Comparison of ENCODE assay signal across 27 cellular contexts in genomic region chr1:173162601-173163000, GRCh38.
"Had no signal": no experiment of that assay in that cellular context is flagged by ENCODE, and none has a peak within 500 bp of the region (broad histone marks: within the 10 kb centered on the region; RNA-seq: fewer than 3 reads in every experiment).

No MANE protein-coding gene starts in this region.

- H3K4me1 ChIP-seq: SJCRH30 had no signal

- H3K36me3 ChIP-seq: brain microvascular endothelial cell, SJCRH30, WERI-Rb-1 had no signal

- H3K4me3 ChIP-seq: SJCRH30, SK-N-MC had no signal

- H3K9me3 ChIP-seq: SJCRH30 had no signal

- DNase-seq: activated CD4-positive, alpha-beta memory T cell treated with anti-CD3 and anti-CD28 coated beads, Interleukin-2, amount 10 ng/mL, durations not matched to agents 7 days and 5 days; activated CD4-positive, alpha-beta T cell treated with anti-CD3 and anti-CD28 coated beads for 1 hour; activated CD4-positive, alpha-beta T cell treated with anti-CD3 and anti-CD28 coated beads for 48 hours; activated CD4-positive, CD25-positive, alpha-beta regulatory T cell; activated effector memory CD4-positive, alpha-beta T cell treated with anti-CD3 and anti-CD28 coated beads, Interleukin-2, amount 50 U/mL, for 16 hours; activated naive CD4-positive, alpha-beta T cell; activated naive CD4-positive, alpha-beta T cell treated with anti-CD3 and anti-CD28 coated beads, Interleukin-2, amount 50 U/mL, for 16 hours; activated naive CD8-positive, alpha-beta T cell treated with anti-CD3 and anti-CD28 coated beads for 36 hours; activated T-cell treated with anti-CD3 and anti-CD28 coated beads, Interleukin-2, amount 50 U/mL, for 1 hour; activated T-cell treated with anti-CD3 and anti-CD28 coated beads, Interleukin-2, amount 50 U/mL, for 72 hours; aorta; brain microvascular endothelial cell; Karpas-422; KBM-7; NCI-H1105; NCI-H1417 treated with DMSO at 0.1 percent for 48 hours; NCI-H187 treated with DMSO at 0.1 percent for 48 hours; NCI-H2081; NCI-H510A; NCI-H526; NCI-H748 treated with DMSO at 0.1 percent for 48 hours; NK-92 treated with Interleukin-12 subunit alpha and Interleukin-12 subunit beta, amount 100 ng/mL, for 24 hours; SHP77; SJCRH30; T1000; WERI-Rb-1 had no signal

- H3K27ac ChIP-seq: brain microvascular endothelial cell, SJCRH30, SK-N-MC, WERI-Rb-1 had no signal

- H3K27me3 ChIP-seq: brain microvascular endothelial cell, SJCRH30 had no signal
